15 cellular contexts compared by ENCODE assay signal in the genomic region with DNA sequence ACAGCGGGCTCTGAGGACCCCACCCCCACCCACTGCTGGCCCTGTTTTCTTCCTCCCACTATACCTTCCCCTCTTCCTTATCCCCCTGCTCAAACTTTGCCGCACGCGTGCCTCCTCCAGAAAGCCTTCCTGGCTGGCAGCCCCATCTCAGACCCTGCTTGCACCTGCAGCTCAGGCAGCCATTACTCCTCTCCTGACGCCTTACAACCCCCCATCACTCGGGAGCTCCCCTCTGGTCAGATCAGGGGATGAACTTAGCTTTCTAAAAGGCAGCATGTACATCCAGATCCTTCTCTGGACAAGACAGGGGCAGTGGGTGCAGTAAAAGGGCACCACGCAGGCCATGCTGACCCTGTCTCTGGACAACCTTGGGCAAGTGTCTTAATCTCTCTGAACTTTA.
DNase-seq lines count a peak whose midpoint lies in the region; ATAC-seq and TF ChIP-seq lines count a peak whose summit lies in the region.
"Had no signal": no experiment of that assay in that cellular context is flagged by ENCODE, and none has a peak within 500 bp of the region (broad histone marks: within the 10 kb centered on the region; RNA-seq: fewer than 3 reads in every experiment).

No MANE protein-coding gene starts in this region.

- H3K9me3 Mint-ChIP-seq in CD14-positive monocyte: peaks cover 0 to 3% (median 0%) of the 10 kb centered on the region in 7 donors
- 0 out of 2 replicates have a peak, but pooled peaks cover 4% of the 10 kb centered on the region for H3K9me3 Mint-ChIP-seq in WTC11
- H3K9me3 Mint-ChIP-seq: CD8-positive, alpha-beta T cell had no signal

- H3K4me3 ChIP-seq in osteoblast (ENCODE audit: insufficient read depth, low read length): no peak overlapping the region
- no peak overlapping the region for H3K4me3 ChIP-seq in upper lobe of right lung
- no peak overlapping the region for H3K4me3 ChIP-seq in testis
- H3K4me3 ChIP-seq in lower leg skin (ENCODE audit: low read depth, poor library complexity, severe bottlenecking): no peak overlapping the region
- H3K4me3 ChIP-seq: GM23248 had no signal

- intact Hi-C loops in CD14-positive monocyte (cut with micrococcal nuclease) (no loop called here), upper lobe of right lung (cut with DNase I) (no loop called here), testis (cut with DNase I; ENCODE audit: low total_unique reads) (no loop called here), lower leg skin (cut with DNase I; ENCODE audit: low total_unique reads) (no loop called here)

- no peak for TF ChIP-seq POLR2A in testis (IDR thresholded peaks at IDR 0.05)
- no peak for TF ChIP-seq POLR2A in lower leg skin (IDR thresholded peaks at IDR 0.05)

- H3K4me1 ChIP-seq in osteoblast (ENCODE audit: insufficient read depth, low read length): no peaks in the 10 kb centered on the region
- H3K4me1 ChIP-seq in upper lobe of right lung: no peaks in the 10 kb centered on the region
- no peaks in the 10 kb centered on the region for H3K4me1 ChIP-seq in testis
- H3K4me1 ChIP-seq: Caco-2 had no signal

- CTCF ChIA-PET in WTC11 (lab: Charles Lee): interaction anchor here (0.5 to 2.5 kb wide), 4 partner anchors 10 to 318 kb away, joined by 3 to 14 read pairs (median 4); no protein-coding TSS in a partner anchor

- H3K27ac ChIP-seq in osteoblast (ENCODE audit: low read depth, low read length): no peak overlapping the region
- no peak overlapping the region for H3K27ac ChIP-seq in upper lobe of right lung
- no peak overlapping the region for H3K27ac ChIP-seq in testis
- H3K27ac ChIP-seq: GM23248 had no signal

- POLR2A ChIA-PET in WTC11 (lab: Charles Lee): interaction anchor here (0.6 kb wide), 1 partner anchor 11 kb away, joined by 5 read pairs; no protein-coding TSS in a partner anchor

- H3K9me3 ChIP-seq in osteoblast (ENCODE audit: low read depth, low read length) (no peaks in the 10 kb centered on the region), upper lobe of right lung (no peaks in the 10 kb centered on the region), testis (no peaks in the 10 kb centered on the region)
- H3K9me3 ChIP-seq: Caco-2 had no signal

- no peak for ATAC-seq in WTC11
- no peak for ATAC-seq in upper lobe of right lung
- ATAC-seq: CD8-positive, alpha-beta T cell had no signal

- no peak overlapping the region for H3K4me2 ChIP-seq in osteoblast (ENCODE audit: insufficient read depth, low read length)

- TF ChIP-seq CTCF in CD14-positive monocyte (IDR thresholded peaks at IDR 0.05) (no peak), WTC11 (IDR thresholded peaks at IDR 0.05) (no peak), osteoblast (IDR thresholded peaks at IDR 0.05; ENCODE audit: extremely low read depth, low read depth, low read length) (no peak), upper lobe of right lung (IDR thresholded peaks at IDR 0.05) (no peak), testis (IDR thresholded peaks at IDR 0.05) (no peak), lower leg skin (IDR thresholded peaks at IDR 0.05) (no peak)

- H3K27me3 Mint-ChIP-seq in CD14-positive monocyte (ENCODE audit: low read depth in 3 of 3): peaks cover 4 to 10% (median 4%) of the 10 kb centered on the region in 3 donors
- no peaks in the 10 kb centered on the region for H3K27me3 Mint-ChIP-seq in WTC11 (ENCODE audit: low read depth)

- H3K27me3 ChIP-seq in osteoblast (ENCODE audit: insufficient read depth, low read length) (peaks cover 14% of the 10 kb centered on the region), upper lobe of right lung (no peaks in the 10 kb centered on the region), testis (no peaks in the 10 kb centered on the region)

- H3K79me2 ChIP-seq in osteoblast (ENCODE audit: insufficient read depth, low read length): no peaks in the 10 kb centered on the region

- 85 to 88% methylated on average over 7 of the region's 7 CpGs for WGBS in testis, 2 donors
- 86 to 94% methylated on average over 7 of the region's 7 CpGs for WGBS in lower leg skin, 2 donors

- no peak overlapping the region for H2AFZ ChIP-seq in osteoblast (ENCODE audit: low read length)
- H2AFZ ChIP-seq: GM23248 had no signal

- H3K36me3 ChIP-seq in osteoblast (ENCODE audit: insufficient read depth, low read length): no peaks in the 10 kb centered on the region
- H3K36me3 ChIP-seq in upper lobe of right lung: no peaks in the 10 kb centered on the region
- H3K36me3 ChIP-seq in testis (ENCODE audit: low read depth, missing control alignments): no peaks in the 10 kb centered on the region

- H3K4me1 Mint-ChIP-seq in CD14-positive monocyte (peaks cover 4% of the 10 kb centered on the region), WTC11 (no peaks in the 10 kb centered on the region)
- H3K4me1 Mint-ChIP-seq: CD4-positive, CD25-positive, alpha-beta regulatory T cell had no signal

- H3K36me3 Mint-ChIP-seq in CD14-positive monocyte (no peaks in the 10 kb centered on the region), WTC11 (peaks cover 48% of the 10 kb centered on the region)
- H3K36me3 Mint-ChIP-seq: CD4-positive, CD25-positive, alpha-beta regulatory T cell; CD8-positive, alpha-beta T cell had no signal

- H3K4me3 Mint-ChIP-seq in CD14-positive monocyte (no peak overlapping the region), WTC11 (no peak overlapping the region)
- H3K4me3 Mint-ChIP-seq: CD4-positive, CD25-positive, alpha-beta regulatory T cell; CD8-positive, alpha-beta T cell had no signal

- H4K20me1 ChIP-seq in osteoblast (ENCODE audit: insufficient read depth, low read length): no peaks in the 10 kb centered on the region

- H3K27ac Mint-ChIP-seq in CD14-positive monocyte (no peak overlapping the region), WTC11 (no peak overlapping the region)
- H3K27ac Mint-ChIP-seq: CD4-positive, CD25-positive, alpha-beta regulatory T cell; CD8-positive, alpha-beta T cell had no signal

- peak; percentile 26 for DNase-seq in CD14-positive monocyte (ENCODE audit: low spot score)
- DNase-seq in WTC11 (ENCODE audit: low spot score): peak; percentile 8
- DNase-seq in osteoblast (ENCODE audit: insufficient read length, low spot score, missing footprints): peak; percentile 88
- peak; percentile 25 for DNase-seq in upper lobe of right lung
- DNase-seq in testis: no peak
- no peak for DNase-seq in lower leg skin (ENCODE audit: low spot score in 2 of 2)
- DNase-seq: C1 segment of cervical spinal cord; Caco-2; CD4-positive, CD25-positive, alpha-beta regulatory T cell; CD8-positive, alpha-beta T cell; DMS153; DND-41; GM23248; H7; HCEC 1CT had no signal

TF ChIP-seq in WTC11, 78 proteins besides CTCF, POLR2A, EP300 and RAD21 (continues in another document):
- TF ChIP-seq, protein P1, sequence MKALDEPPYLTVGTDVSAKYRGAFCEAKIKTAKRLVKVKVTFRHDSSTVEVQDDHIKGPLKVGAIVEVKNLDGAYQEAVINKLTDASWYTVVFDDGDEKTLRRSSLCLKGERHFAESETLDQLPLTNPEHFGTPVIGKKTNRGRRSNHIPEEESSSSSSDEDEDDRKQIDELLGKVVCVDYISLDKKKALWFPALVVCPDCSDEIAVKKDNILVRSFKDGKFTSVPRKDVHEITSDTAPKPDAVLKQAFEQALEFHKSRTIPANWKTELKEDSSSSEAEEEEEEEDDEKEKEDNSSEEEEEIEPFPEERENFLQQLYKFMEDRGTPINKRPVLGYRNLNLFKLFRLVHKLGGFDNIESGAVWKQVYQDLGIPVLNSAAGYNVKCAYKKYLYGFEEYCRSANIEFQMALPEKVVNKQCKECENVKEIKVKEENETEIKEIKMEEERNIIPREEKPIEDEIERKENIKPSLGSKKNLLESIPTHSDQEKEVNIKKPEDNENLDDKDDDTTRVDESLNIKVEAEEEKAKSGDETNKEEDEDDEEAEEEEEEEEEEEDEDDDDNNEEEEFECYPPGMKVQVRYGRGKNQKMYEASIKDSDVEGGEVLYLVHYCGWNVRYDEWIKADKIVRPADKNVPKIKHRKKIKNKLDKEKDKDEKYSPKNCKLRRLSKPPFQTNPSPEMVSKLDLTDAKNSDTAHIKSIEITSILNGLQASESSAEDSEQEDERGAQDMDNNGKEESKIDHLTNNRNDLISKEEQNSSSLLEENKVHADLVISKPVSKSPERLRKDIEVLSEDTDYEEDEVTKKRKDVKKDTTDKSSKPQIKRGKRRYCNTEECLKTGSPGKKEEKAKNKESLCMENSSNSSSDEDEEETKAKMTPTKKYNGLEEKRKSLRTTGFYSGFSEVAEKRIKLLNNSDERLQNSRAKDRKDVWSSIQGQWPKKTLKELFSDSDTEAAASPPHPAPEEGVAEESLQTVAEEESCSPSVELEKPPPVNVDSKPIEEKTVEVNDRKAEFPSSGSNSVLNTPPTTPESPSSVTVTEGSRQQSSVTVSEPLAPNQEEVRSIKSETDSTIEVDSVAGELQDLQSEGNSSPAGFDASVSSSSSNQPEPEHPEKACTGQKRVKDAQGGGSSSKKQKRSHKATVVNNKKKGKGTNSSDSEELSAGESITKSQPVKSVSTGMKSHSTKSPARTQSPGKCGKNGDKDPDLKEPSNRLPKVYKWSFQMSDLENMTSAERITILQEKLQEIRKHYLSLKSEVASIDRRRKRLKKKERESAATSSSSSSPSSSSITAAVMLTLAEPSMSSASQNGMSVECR (CRISPR knock-in tag; IDR thresholded peaks at IDR 0.05; ENCODE audit: borderline replicate concordance): no peak
- TF ChIP-seq ZNF425 (CRISPR knock-in tag; conservative IDR thresholded peaks at IDR 0.05) (no peak), ZNF232 (CRISPR knock-in tag; IDR thresholded peaks at IDR 0.05) (no peak), ZNF219 (CRISPR knock-in tag; IDR thresholded peaks at IDR 0.05; ENCODE audit: borderline replicate concordance) (no peak), NFYB (CRISPR knock-in tag; conservative IDR thresholded peaks at IDR 0.05; ENCODE audit: low read depth) (no peak), GABPB1 (CRISPR knock-in tag; IDR thresholded peaks at IDR 0.05) (no peak)

Comparison
In these comparisons a context has a peak if more than half of its experiments do, and no peak if none do; other contexts are left out.
1. DNase-seq: peak in CD14-positive monocyte (single experiment), WTC11 (single experiment), osteoblast (single experiment) and upper lobe of right lung (single experiment); none in testis (single experiment) and lower leg skin (0 of 2).